9 cellular contexts compared by ENCODE assay signal in the genomic region with DNA sequence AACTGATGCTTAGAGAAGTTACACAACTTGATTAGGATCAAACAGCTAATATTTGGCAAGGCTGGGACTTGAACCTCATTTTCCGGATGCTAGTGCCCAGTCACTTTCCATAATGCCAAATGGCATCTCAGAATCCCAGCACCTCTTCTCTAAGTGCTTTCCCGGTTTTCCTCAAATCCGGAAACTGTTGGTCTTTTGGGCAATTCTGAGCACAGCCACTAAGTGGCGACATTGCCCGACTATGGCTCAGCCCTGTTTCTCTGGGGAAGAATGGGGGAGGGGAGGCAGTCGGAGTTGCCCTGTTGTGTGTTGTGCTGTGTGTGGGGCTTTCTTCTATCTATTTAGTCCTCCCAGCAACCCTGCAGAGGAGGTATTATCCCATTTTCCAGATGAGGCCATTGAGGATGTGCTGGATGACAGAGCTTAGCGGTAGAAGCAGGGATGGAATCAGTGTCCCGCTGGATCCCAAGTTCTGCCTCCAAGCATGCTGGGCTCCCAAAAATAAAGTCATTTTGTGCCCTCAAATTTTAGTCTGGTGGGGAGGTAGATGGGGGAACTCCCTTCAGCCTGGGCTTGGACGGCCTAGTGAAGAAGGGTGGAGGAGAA.
DNase-seq lines count a peak whose midpoint lies in the region; FAIRE-seq and TF ChIP-seq lines count a peak whose summit lies in the region.
"Had no signal": no experiment of that assay in that cellular context is flagged by ENCODE, and none has a peak within 500 bp of the region (broad histone marks: within the 10 kb centered on the region; RNA-seq: fewer than 3 reads in every experiment).

No MANE protein-coding gene starts in this region.

- no peak for FAIRE-seq in small intestine (lab: Jason Lieb, UNC)
- FAIRE-seq: A204.1 had no signal

- H3K4me1 ChIP-seq in small intestine (ENCODE audit: control insufficient read depth in 2 of 2, insufficient read depth in 1 of 2, low read depth in 1 of 2, low read length in 1 of 2) = no peaks in the 10 kb centered on the region

- WGBS in small intestine, 3 donors = 36% methylated on average over 9 of the region's 9 CpGs

- H3K27ac ChIP-seq in HL-60 (replicated peaks) (no peak overlapping the region), small intestine (ENCODE audit: low read depth in 1 of 2, low read length in 1 of 2) (no peak overlapping the region)

- no peaks in the 10 kb centered on the region for H3K9me3 ChIP-seq in small intestine (ENCODE audit: control insufficient read depth, low read depth)

- no peaks in the 10 kb centered on the region for H3K36me3 ChIP-seq in small intestine (ENCODE audit: control insufficient read depth in 2 of 2, insufficient read depth in 2 of 2, low read length in 2 of 2)

- peak; percentile 56 for TF ChIP-seq CTCF in HL-60 (IDR thresholded peaks at IDR 0.05; ENCODE audit: insufficient read depth, low read length)

- no peaks in the 10 kb centered on the region for H3K27me3 ChIP-seq in HL-60 (ENCODE audit: insufficient read depth, poor library complexity, severe bottlenecking)
- peaks cover 0 to 2% of the 10 kb centered on the region in 2 donors for H3K27me3 ChIP-seq in small intestine (ENCODE audit: control insufficient read depth in 2 of 2, insufficient read depth in 2 of 2, low read length in 2 of 2)

- DNase-seq in DMS 273 (lab: John Stamatoyannopoulos, UW; ENCODE audit: unreplicated experiment) (peak; percentile 57), DMS 273 treated with DMSO at 0.1 percent for 48 hours (lab: John Stamatoyannopoulos, UW) (no peak), HL-60 (ENCODE audit: low read depth in 1 of 2, low spot score in 1 of 2) (peak in 1 of 2 experiments; percentile 48), RPMI7951 (ENCODE audit: low read depth) (peak; percentile 48), fibroblast of peridontal ligament (ENCODE audit: extremely low read depth) (peak; percentile 30), small intestine (peak; percentile 54), globus pallidus (ENCODE audit: low spot score) (no peak)
- no peak for DNase-seq in stimulated activated naive CD4-positive, alpha-beta T cell treated with Interleukin-2 at 50 U/mL for 16 hours (lab: John Stamatoyannopoulos, UW)

- H3K4me3 ChIP-seq in HL-60 (replicated peaks; ENCODE audit: insufficient read depth, low read length) (no peak overlapping the region), small intestine (ENCODE audit: low read depth in 1 of 2, low read length in 2 of 2) (no peak overlapping the region)

Comparison
In these comparisons a context has a peak if more than half of its experiments do, and no peak if none do; other contexts are left out.
1. DNase-seq: peak in DMS 273 (single experiment), RPMI7951 (single experiment), fibroblast of peridontal ligament (single experiment) and small intestine (single experiment); none in DMS 273 treated with DMSO at 0.1 percent for 48 hours (single experiment), globus pallidus (single experiment) and stimulated activated naive CD4-positive, alpha-beta T cell treated with Interleukin-2 at 50 U/mL for 16 hours (single experiment).